In the genomic region with DNA sequence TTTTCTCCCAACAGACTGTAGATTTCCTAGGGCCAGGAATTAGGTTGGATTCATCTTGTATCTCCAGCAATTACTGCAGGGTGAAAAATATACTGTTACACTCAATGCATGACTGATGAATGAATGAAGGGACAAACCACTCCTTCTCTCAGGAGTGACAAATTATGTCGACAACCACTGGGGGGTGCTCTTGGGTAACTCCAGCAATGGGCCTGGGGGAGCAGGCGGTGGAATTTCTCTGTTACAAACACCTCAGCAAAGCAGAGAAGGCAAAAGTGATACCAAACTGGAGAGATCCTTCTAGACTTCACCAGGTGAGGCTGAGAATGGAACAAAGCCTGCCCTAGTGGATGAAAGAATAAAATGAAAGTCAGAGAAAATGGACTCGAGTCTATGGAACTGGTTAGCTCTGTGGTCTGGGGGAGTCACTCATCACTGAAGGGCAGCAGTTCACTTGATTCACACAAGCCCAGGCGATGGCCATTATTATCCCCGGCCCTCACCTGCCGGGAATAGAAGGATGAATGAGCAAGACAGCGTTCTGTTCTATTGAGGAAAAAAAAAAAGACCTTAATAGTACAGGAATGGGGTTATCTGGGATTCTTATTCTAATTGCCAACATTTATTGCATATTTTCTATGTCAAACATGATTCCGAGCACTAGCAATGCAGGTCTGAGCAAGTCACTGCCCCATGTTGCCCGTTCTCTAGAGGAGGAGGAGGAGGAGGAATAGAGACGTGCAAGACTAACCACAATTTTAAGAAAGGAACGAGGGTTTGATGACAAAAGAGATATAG, we compare ENCODE assay signal across 7 cellular contexts.
DNase-seq lines count a peak whose midpoint lies in the region; ATAC-seq and TF ChIP-seq lines count a peak whose summit lies in the region.

No MANE protein-coding gene starts in this region.

- H3K27ac ChIP-seq in VCaP, result no peak overlapping the region

- POLR2A ChIA-PET in GM10248 (lab: Yijun Ruan, JAX), result no interaction called here

- ATAC-seq in HG02763 (IDR thresholded peaks at IDR 0.05; ENCODE audit: unreplicated experiment), result no peak

- DNase-seq in GM10248 (ENCODE audit: extremely low spot score) (peak; percentile 39), HT1080 (ENCODE audit: low read depth) (peak; percentile 57), kidney tubule cell (ENCODE audit: low spot score) (peak; percentile 39), OCI-M2 (lab: John Stamatoyannopoulos, UW; ENCODE audit: unreplicated experiment) (no peak)
- DNase-seq in central memory CD4-positive, alpha-beta T cell, result no peak

- TF ChIP-seq CTCF in GM10248 (IDR thresholded peaks at IDR 0.05; ENCODE audit: control extremely low read depth, extremely low read depth, low read depth, missing control alignments), result peak; percentile 37
- TF ChIP-seq CTCF in VCaP (conservative IDR thresholded peaks at IDR 0.05), result peak; percentile 81

- CTCF ChIA-PET in GM10248 (lab: Yijun Ruan, JAX), result interaction anchor here (0.7 to 1.2 kb wide), 7 partner anchors 8 to 337 kb away, joined by 3 to 4 read pairs (median 3); no protein-coding TSS in a partner anchor

Comparison
In these comparisons a context has a peak if more than half of its experiments do, and no peak if none do; other contexts are left out.
1. DNase-seq: peak in GM10248 (single experiment), HT1080 (single experiment) and kidney tubule cell (single experiment); none in central memory CD4-positive, alpha-beta T cell (single experiment) and OCI-M2 (single experiment).